ENCODE assay signal across 1 cellular context in genomic region chr3:184715943-184716651, GRCh38.
TF ChIP-seq lines count a peak whose summit lies in the region.

No MANE protein-coding gene starts in this region.

TF ChIP-seq in A549, 52 proteins besides CTCF, POLR2A, EP300 and RAD21 (continued from another document):
- TF ChIP-seq E2F6 (IDR thresholded peaks at IDR 0.05; ENCODE audit: borderline replicate concordance, low read depth) (no peak), RFX5 (IDR thresholded peaks at IDR 0.05) (no peak), RARB (CRISPR knock-in tag; IDR thresholded peaks at IDR 0.05) (no peak), PBX3 (IDR thresholded peaks at IDR 0.05) (no peak), MAZ (IDR thresholded peaks at IDR 0.05; ENCODE audit: borderline replicate concordance, low read depth, low read length) (no peak), KDM1A (IDR thresholded peaks at IDR 0.05; ENCODE audit: low read depth) (no peak), HOXB5 (CRISPR knock-in tag; IDR thresholded peaks at IDR 0.05) (no peak), NPAS2 (CRISPR knock-in tag; IDR thresholded peaks at IDR 0.05; ENCODE audit: borderline replicate concordance) (no peak)
